14 cellular contexts compared by ENCODE assay signal in the genomic region with DNA sequence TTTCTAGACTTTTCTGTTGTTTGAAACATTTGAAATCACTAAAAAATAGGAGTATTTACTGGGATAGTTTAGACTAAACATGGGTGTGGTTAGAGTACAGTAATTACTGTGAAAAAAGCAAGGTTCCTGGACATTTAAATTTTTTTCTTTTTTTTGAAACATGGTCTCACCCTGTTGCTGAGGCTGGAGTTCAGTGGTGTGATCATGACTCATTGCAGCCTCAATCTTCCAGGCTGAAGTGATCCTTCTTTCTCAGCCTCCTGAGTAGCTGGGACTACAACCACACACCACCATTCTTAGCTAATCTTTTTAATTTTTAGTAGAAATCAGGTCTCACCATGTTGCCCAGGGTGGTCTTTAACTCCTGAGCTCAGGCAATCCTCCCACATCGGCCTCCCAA. TPM values are rescaled to one million over a fixed set of nuclear protein-coding genes. Genes with fewer than 3 reads are reported as not detected.
DNase-seq lines count a peak whose midpoint lies in the region; ATAC-seq and TF ChIP-seq lines count a peak whose summit lies in the region.
"Had no signal": no experiment of that assay in that cellular context is flagged by ENCODE, and none has a peak within 500 bp of the region (broad histone marks: within the 10 kb centered on the region; RNA-seq: fewer than 3 reads in every experiment).

No MANE protein-coding gene starts in this region.

- H3K4me3 ChIP-seq in RWPE2 (ENCODE audit: severe bottlenecking) (no peak overlapping the region), neutrophil (ENCODE audit: low read depth in 1 of 2, low read length in 1 of 2) (no peak overlapping the region), neural progenitor cell (no peak overlapping the region), tibial nerve (no peak overlapping the region)

- H3F3A ChIP-seq in neural progenitor cell (ENCODE audit: low read depth): peaks cover 9% of the 10 kb centered on the region

- peaks cover 8% of the 10 kb centered on the region for H3K36me3 ChIP-seq in RWPE2 (ENCODE audit: low read depth)
- peaks cover 50% of the 10 kb centered on the region for H3K36me3 ChIP-seq in neutrophil
- no peaks in the 10 kb centered on the region for H3K36me3 ChIP-seq in neural progenitor cell
- peaks cover 0 to 52% (median under 1%) of the 10 kb centered on the region in 3 donors for H3K36me3 ChIP-seq in tibial nerve

- no peak for TF ChIP-seq POLR2A in tibial nerve (IDR thresholded peaks at IDR 0.05)

- H3K27me3 Mint-ChIP-seq in neural progenitor cell (ENCODE audit: insufficient read depth, low read depth): no peaks in the 10 kb centered on the region
- H3K27me3 Mint-ChIP-seq: activated B cell treated with CpG ODN at 0.5 μM for 24 hours; activated naive CD4-positive, alpha-beta T cell treated with anti-CD3 and anti-CD28 coated beads, Interleukin-2, amount 50 U/mL, for 24 hours; T-cell had no signal

- H3K27ac ChIP-seq in RWPE2 (ENCODE audit: poor library complexity, severe bottlenecking): peak overlapping the region; percentile 21
- peak overlapping the region; percentile 48 for H3K27ac ChIP-seq in epithelial cell of prostate
- H3K27ac ChIP-seq in neutrophil: peak overlapping the region; percentile 23
- no peak overlapping the region for H3K27ac ChIP-seq in neural progenitor cell
- no peak overlapping the region for H3K27ac ChIP-seq in tibial nerve

- peaks cover 2% of the 10 kb centered on the region for H3K36me3 Mint-ChIP-seq in neural progenitor cell

- no peaks in the 10 kb centered on the region for H3K4me1 ChIP-seq in RWPE2 (ENCODE audit: insufficient read depth, poor library complexity, severe bottlenecking)
- H3K4me1 ChIP-seq in neutrophil (ENCODE audit: control insufficient read depth in 1 of 2, insufficient read depth in 1 of 2, low read depth in 1 of 2, low read length in 1 of 2): peaks cover 14 to 16% of the 10 kb centered on the region in 2 experiments
- no peaks in the 10 kb centered on the region for H3K4me1 ChIP-seq in neural progenitor cell
- peaks cover 0 to 3% (median 0%) of the 10 kb centered on the region in 4 donors for H3K4me1 ChIP-seq in tibial nerve

- H3K27ac Mint-ChIP-seq in neural progenitor cell: no peak overlapping the region
- H3K27ac Mint-ChIP-seq: activated naive CD4-positive, alpha-beta T cell treated with anti-CD3 and anti-CD28 coated beads, Interleukin-2, amount 50 U/mL, for 24 hours; T-cell had no signal

- no peaks in the 10 kb centered on the region for H3K79me2 ChIP-seq in neural progenitor cell (ENCODE audit: low read depth)

- H3K4me1 Mint-ChIP-seq in neural progenitor cell: no peaks in the 10 kb centered on the region
- H3K4me1 Mint-ChIP-seq: activated B cell treated with CpG ODN at 0.5 μM for 24 hours; activated naive CD4-positive, alpha-beta T cell treated with anti-CD3 and anti-CD28 coated beads, Interleukin-2, amount 50 U/mL, for 24 hours; neural crest cell; T-cell had no signal

- DNase-seq in EH (ENCODE audit: low read depth): peak; percentile 34
- DNase-seq in RWPE2 (ENCODE audit: low spot score): no peak
- no peak for DNase-seq in epithelial cell of prostate (ENCODE audit: low read depth, low spot score)
- DNase-seq in GM19240 (ENCODE audit: insufficient read length, low spot score): no peak
- DNase-seq in neural progenitor cell (ENCODE audit: low spot score): no peak
- DNase-seq in globus pallidus (ENCODE audit: low spot score): no peak
- DNase-seq in tibial nerve (ENCODE audit: low spot score in 2 of 2): no peak
- DNase-seq: activated B cell treated with CpG ODN at 0.5 μM for 24 hours, T-cell had no signal

- no peaks in the 10 kb centered on the region for H3K9me3 Mint-ChIP-seq in neural progenitor cell
- H3K9me3 Mint-ChIP-seq: activated B cell treated with CpG ODN at 0.5 μM for 24 hours; activated naive CD4-positive, alpha-beta T cell treated with anti-CD3 and anti-CD28 coated beads, Interleukin-2, amount 50 U/mL, for 24 hours; neural crest cell; T-cell had no signal

- H3K4me2 ChIP-seq in neural progenitor cell: no peak overlapping the region

- TF ChIP-seq CTCF in RWPE2 (IDR thresholded peaks at IDR 0.05; ENCODE audit: poor library complexity, severe bottlenecking): no peak
- no peak for TF ChIP-seq CTCF in neutrophil (IDR thresholded peaks at IDR 0.05)
- no peak for TF ChIP-seq CTCF in neural progenitor cell (IDR thresholded peaks at IDR 0.05)
- no peak for TF ChIP-seq CTCF in tibial nerve (IDR thresholded peaks at IDR 0.05)

- no peak overlapping the region for H3K9ac ChIP-seq in neural progenitor cell

- H3K9me3 ChIP-seq in RWPE2 (ENCODE audit: severe bottlenecking): no peaks in the 10 kb centered on the region
- no peaks in the 10 kb centered on the region for H3K9me3 ChIP-seq in neutrophil
- H3K9me3 ChIP-seq in neural progenitor cell (ENCODE audit: low read depth): no peaks in the 10 kb centered on the region
- H3K9me3 ChIP-seq in tibial nerve: no peaks in the 10 kb centered on the region

- H4K20me1 ChIP-seq in neural progenitor cell (ENCODE audit: low read depth): no peaks in the 10 kb centered on the region

- TF ChIP-seq EP300 in tibial nerve (IDR thresholded peaks at IDR 0.05): no peak

- ATAC-seq in RWPE2 (ENCODE audit: low read depth): no peak
- ATAC-seq: HCT116, T-cell had no signal

- no peak overlapping the region for H3K4me3 Mint-ChIP-seq in neural progenitor cell
- H3K4me3 Mint-ChIP-seq: activated B cell treated with CpG ODN at 0.5 μM for 24 hours; activated naive CD4-positive, alpha-beta T cell treated with anti-CD3 and anti-CD28 coated beads, Interleukin-2, amount 50 U/mL, for 24 hours; neural crest cell; T-cell had no signal

- H2AFZ ChIP-seq in neural progenitor cell (replicated peaks): no peak overlapping the region

- 89 to 100% methylated on average over 1 of the region's 1 CpG for WGBS in tibial nerve, 2 donors

- no peaks in the 10 kb centered on the region for H3K27me3 ChIP-seq in RWPE2 (ENCODE audit: insufficient read depth, poor library complexity, severe bottlenecking)
- no peaks in the 10 kb centered on the region for H3K27me3 ChIP-seq in neutrophil
- no peaks in the 10 kb centered on the region for H3K27me3 ChIP-seq in neural progenitor cell
- H3K27me3 ChIP-seq in tibial nerve: no peaks in the 10 kb centered on the region

RNA-seq across cellular contexts. Expression of a gene that starts 20.4 kb away (rescaled TPM):
- total RNA-seq in neural progenitor cell (ENCODE audit: low replicate concordance): 0.19 and 0.95 TPM in 2 replicates
- 10 to 100 TPM in 1 of 4 donors, 1 to 10 TPM in 3; 6.0 to 10.4 (median 7.4) TPM for total RNA-seq in tibial nerve

RNA-seq across cellular contexts. Expression of a gene that starts 35.4 kb away (rescaled TPM):
- total RNA-seq in neural progenitor cell (ENCODE audit: low replicate concordance): 34.5 and 44.6 TPM in 2 replicates
- 100 to 1,000 TPM in 2 of 4 donors, 10 to 100 TPM in 2; 64.5 to 112 (median 84.9) TPM for total RNA-seq in tibial nerve

RNA-seq across cellular contexts. Expression of a gene that starts 57.7 kb away (rescaled TPM):
- total RNA-seq in neural progenitor cell (ENCODE audit: low replicate concordance) (not detected in 2 replicates), tibial nerve (not detected)
- total RNA-seq: activated B cell treated with CpG ODN at 0.5 μM for 24 hours, lung microvascular endothelial cell, neural crest cell, T-cell had no signal

Comparison
In these comparisons a context has a peak if more than half of its experiments do, and no peak if none do; other contexts are left out.
1. H3K27ac ChIP-seq: peak in RWPE2 (single experiment), epithelial cell of prostate (single experiment) and neutrophil (single experiment); none in neural progenitor cell (single experiment) and tibial nerve (0 of 4).